Comparison of ENCODE assay signal across 9 cellular contexts in genomic region chr9:12785251-12785880, GRCh38. TPM values are rescaled to one million over a fixed set of nuclear protein-coding genes. Genes with fewer than 3 reads are reported as not detected.
DNase-seq lines count a peak whose midpoint lies in the region; ATAC-seq and TF ChIP-seq lines count a peak whose summit lies in the region.
"Had no signal": no experiment of that assay in that cellular context is flagged by ENCODE, and none has a peak within 500 bp of the region (broad histone marks: within the 10 kb centered on the region; RNA-seq: fewer than 3 reads in every experiment).

No MANE protein-coding gene starts in this region.

- CTCF ChIA-PET in HEK293 (lab: Yijun Ruan, JAX), result interaction anchor here (0.7 to 4.9 kb wide), 2 partner anchors 9 to 99 kb away, joined by 3 to 29 read pairs; partner anchors contain the start of gene LURAP1L

- POLR2A ChIA-PET in HEK293 (lab: Yijun Ruan, JAX), result interaction anchor here (2.0 kb wide), 1 partner anchor 9 kb away, joined by 17 read pairs; no protein-coding TSS in a partner anchor

- intact Hi-C loops in ascending aorta (cut with DNase I), result loop anchor here (2.0 to 10.0 kb wide), 2 partner anchors 29 to 489 kb away; partner anchors contain the start of gene MPDZ

- H3K9ac ChIP-seq in subcutaneous abdominal adipose tissue (ENCODE audit: low read length in 5 of 5), result peak overlapping the region in 3 of 5 donors; percentile 25 to 73 (median 40)

- no peaks in the 10 kb centered on the region for H3K9me3 ChIP-seq in HEK293 (ENCODE audit: control insufficient read depth, insufficient read depth, low read depth, low read length)
- peaks cover 0 to 11% of the 10 kb centered on the region in 2 donors for H3K9me3 ChIP-seq in ascending aorta
- H3K9me3 ChIP-seq in subcutaneous abdominal adipose tissue (ENCODE audit: control insufficient read depth in 5 of 5, low read length in 5 of 5), result peaks cover 0 to 4% (median 0%) of the 10 kb centered on the region in 5 donors

- TF ChIP-seq CTCF in HEK293 (tag by site-specific recombination; IDR thresholded peaks at IDR 0.05) (no peak), ascending aorta (IDR thresholded peaks at IDR 0.05) (no peak)

- peaks cover 18% of the 10 kb centered on the region for H3K4me1 ChIP-seq in HEK293 (ENCODE audit: control insufficient read depth, insufficient read depth, low read length)
- H3K4me1 ChIP-seq in ascending aorta, result peaks cover 3 to 32% of the 10 kb centered on the region in 2 donors
- H3K4me1 ChIP-seq in subcutaneous abdominal adipose tissue (ENCODE audit: control insufficient read depth in 5 of 5, insufficient read depth in 5 of 5, low read length in 5 of 5), result peaks cover 6 to 30% (median 24%) of the 10 kb centered on the region in 5 donors

- no peak overlapping the region for H3K4me3 ChIP-seq in HEK293 (ENCODE audit: low read depth, low read length)
- no peak overlapping the region for H3K4me3 ChIP-seq in ascending aorta
- no peak overlapping the region for H3K4me3 ChIP-seq in subcutaneous abdominal adipose tissue (ENCODE audit: low read depth in 1 of 5, low read length in 5 of 5)

- H3K27me3 ChIP-seq in ascending aorta, result no peaks in the 10 kb centered on the region
- no peaks in the 10 kb centered on the region for H3K27me3 ChIP-seq in subcutaneous abdominal adipose tissue (ENCODE audit: control insufficient read depth in 5 of 5, insufficient read depth in 4 of 5, low read length in 5 of 5)

- peak overlapping the region; percentile 86 for H3K27ac ChIP-seq in HEK293 (ENCODE audit: extremely low read depth, low read depth, low read length)
- peak overlapping the region; percentile 95 to 96 for H3K27ac ChIP-seq in ascending aorta
- peak overlapping the region; percentile 90 for H3K27ac ChIP-seq in subcutaneous abdominal adipose tissue (ENCODE audit: low read depth, low read length)

- H3K36me3 ChIP-seq in HEK293 (ENCODE audit: control insufficient read depth in 2 of 2, insufficient read depth in 1 of 2, low read length in 2 of 2) (no peaks in the 10 kb centered on the region), ascending aorta (no peaks in the 10 kb centered on the region), subcutaneous abdominal adipose tissue (ENCODE audit: control insufficient read depth in 5 of 5, insufficient read depth in 5 of 5, low read length in 5 of 5) (no peaks in the 10 kb centered on the region)

- peak; percentile 54 to 80 for DNase-seq in ascending aorta (ENCODE audit: low spot score in 2 of 2)
- peak; percentile 52 for DNase-seq in left lobe of liver (ENCODE audit: low spot score)
- DNase-seq in D341Med (ENCODE audit: low spot score), result no peak
- no peak for DNase-seq in NCI-H1092 treated with DMSO at 0.1 percent for 48 hours (lab: John Stamatoyannopoulos, UW)
- DNase-seq: activated gamma-delta T cell treated with Interleukin-2 at 50 U/mL for 16 hours had no signal

- ATAC-seq in left lobe of liver (peak; percentile 60), HG02852 (IDR thresholded peaks at IDR 0.05; ENCODE audit: unreplicated experiment) (no peak), HG03108 (IDR thresholded peaks at IDR 0.05; ENCODE audit: unreplicated experiment) (no peak)

TF ChIP-seq in HEK293, 187 proteins besides CTCF, POLR2A, EP300 and RAD21:
- 0 out of 2 replicates have a peak, but pooled peaks have one; percentile 25 for TF ChIP-seq ZNF792 (tag by site-specific recombination; IDR thresholded peaks at IDR 0.05)
- TF ChIP-seq ZFP3 (tag by site-specific recombination; IDR thresholded peaks at IDR 0.05; ENCODE audit: low read depth), result no peak
- TF ChIP-seq, protein P1, sequence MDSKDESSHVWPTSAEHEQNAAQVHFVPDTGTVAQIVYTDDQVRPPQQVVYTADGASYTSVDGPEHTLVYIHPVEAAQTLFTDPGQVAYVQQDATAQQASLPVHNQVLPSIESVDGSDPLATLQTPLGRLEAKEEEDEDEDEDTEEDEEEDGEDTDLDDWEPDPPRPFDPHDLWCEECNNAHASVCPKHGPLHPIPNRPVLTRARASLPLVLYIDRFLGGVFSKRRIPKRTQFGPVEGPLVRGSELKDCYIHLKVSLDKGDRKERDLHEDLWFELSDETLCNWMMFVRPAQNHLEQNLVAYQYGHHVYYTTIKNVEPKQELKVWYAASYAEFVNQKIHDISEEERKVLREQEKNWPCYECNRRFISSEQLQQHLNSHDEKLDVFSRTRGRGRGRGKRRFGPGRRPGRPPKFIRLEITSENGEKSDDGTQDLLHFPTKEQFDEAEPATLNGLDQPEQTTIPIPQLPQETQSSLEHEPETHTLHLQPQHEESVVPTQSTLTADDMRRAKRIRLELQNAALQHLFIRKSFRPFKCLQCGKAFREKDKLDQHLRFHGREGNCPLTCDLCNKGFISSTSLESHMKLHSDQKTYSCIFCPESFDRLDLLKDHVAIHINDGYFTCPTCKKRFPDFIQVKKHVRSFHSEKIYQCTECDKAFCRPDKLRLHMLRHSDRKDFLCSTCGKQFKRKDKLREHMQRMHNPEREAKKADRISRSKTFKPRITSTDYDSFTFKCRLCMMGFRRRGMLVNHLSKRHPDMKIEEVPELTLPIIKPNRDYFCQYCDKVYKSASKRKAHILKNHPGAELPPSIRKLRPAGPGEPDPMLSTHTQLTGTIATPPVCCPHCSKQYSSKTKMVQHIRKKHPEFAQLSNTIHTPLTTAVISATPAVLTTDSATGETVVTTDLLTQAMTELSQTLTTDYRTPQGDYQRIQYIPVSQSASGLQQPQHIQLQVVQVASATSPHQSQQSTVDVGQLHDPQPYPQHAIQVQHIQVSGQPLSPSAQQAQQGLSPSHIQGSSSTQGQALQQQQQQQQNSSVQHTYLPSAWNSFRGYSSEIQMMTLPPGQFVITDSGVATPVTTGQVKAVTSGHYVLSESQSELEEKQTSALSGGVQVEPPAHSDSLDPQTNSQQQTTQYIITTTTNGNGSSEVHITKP (tag by site-specific recombination; IDR thresholded peaks at IDR 0.05), result 0 out of 2 replicates have a peak, but pooled peaks have one; percentile 16
- TF ChIP-seq ZNF335 (tag by site-specific recombination; conservative IDR thresholded peaks at IDR 0.05), result peak; percentile 47; the same call in 1 of the 2 replicates

RNA-seq across cellular contexts. Expression of gene LURAP1L, which starts 10.5 kb away (rescaled TPM):
- total RNA-seq in ascending aorta (1.6 TPM), left lobe of liver (12.7 TPM)

Comparison
In these comparisons a context has a peak if more than half of its experiments do, and no peak if none do; other contexts are left out.
1. DNase-seq: peak in ascending aorta (2 of 2) and left lobe of liver (single experiment); none in D341Med (single experiment) and NCI-H1092 treated with DMSO at 0.1 percent for 48 hours (single experiment).
2. Peak in every context shown above with its lines, with median percentiles within 50 percentile points of each other: H3K27ac ChIP-seq.